ENCODE assay signal across 30 cellular contexts in the genomic region with DNA sequence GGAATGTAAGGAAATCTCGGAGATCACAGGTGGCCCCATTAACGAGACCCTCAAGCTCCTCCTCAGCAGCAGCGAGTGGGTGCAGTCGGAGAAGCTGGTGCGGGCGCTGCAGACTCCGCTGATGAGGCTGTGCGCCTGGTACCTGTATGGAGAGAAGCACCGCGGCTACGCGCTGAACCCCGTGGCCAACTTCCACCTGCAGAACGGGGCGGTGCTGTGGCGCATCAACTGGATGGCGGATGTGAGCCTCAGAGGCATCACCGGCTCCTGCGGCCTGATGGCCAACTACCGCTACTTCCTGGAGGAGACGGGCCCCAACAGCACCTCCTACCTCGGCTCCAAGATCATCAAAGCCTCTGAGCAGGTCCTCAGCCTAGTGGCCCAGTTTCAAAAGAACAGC. TPM values are rescaled to one million over a fixed set of nuclear protein-coding genes. Genes with fewer than 3 reads are reported as not detected.
"Had no signal": no experiment of that assay in that cellular context is flagged by ENCODE, and none has a peak within 500 bp of the region (broad histone marks: within the 10 kb centered on the region; RNA-seq: fewer than 3 reads in every experiment).

No MANE protein-coding gene starts in this region.

- H3K27ac ChIP-seq: colonic mucosa, esophagus muscularis mucosa, foreskin keratinocyte, gastroesophageal sphincter, heart left ventricle, psoas muscle, sigmoid colon, testis, tibial artery had no signal

- H3K4me3 Mint-ChIP-seq: dendritic cell treated with granulocyte-macrophage colony-stimulating factor and Interleukin-4, amounts not matched to agents 40 ng/mL and 50 ng/mL, for 4 days; memory B cell; natural killer cell; neural crest cell; stimulated activated memory B cell treated with anti-CD40 and anti-IgM and Interleukin-4, amounts not matched to agents 10 μg/mL and 1 μg/mL and 100 μg/mL, for 72 hours; type B pancreatic cell had no signal

- H3K4me1 Mint-ChIP-seq: memory B cell; neural crest cell; stimulated activated memory B cell treated with anti-CD40 and anti-IgM and Interleukin-4, amounts not matched to agents 10 μg/mL and 1 μg/mL and 100 μg/mL, for 72 hours had no signal

- FAIRE-seq: endothelial cell of umbilical vein, kidney had no signal

- H3K4me1 ChIP-seq: colonic mucosa, foreskin keratinocyte, sigmoid colon, testis, tibial artery had no signal

- H3K9me3 Mint-ChIP-seq: dendritic cell treated with granulocyte-macrophage colony-stimulating factor and Interleukin-4, amounts not matched to agents 40 ng/mL and 50 ng/mL, for 4 days; memory B cell; natural killer cell; stimulated activated memory B cell treated with anti-CD40 and anti-IgM and Interleukin-4, amounts not matched to agents 10 μg/mL and 1 μg/mL and 100 μg/mL, for 72 hours; type B pancreatic cell had no signal

- DNase-seq: colonic mucosa; effector CD8-positive, alpha-beta T cell; foreskin keratinocyte; hypothalamus; kidney; natural killer cell; psoas muscle; stimulated activated CD4-positive, alpha-beta T cell treated with anti-CD3 and anti-CD28 coated beads, Interleukin-2, amount 100 ng/mL, for 24 hours; stimulated activated CD4-positive, alpha-beta T cell treated with anti-CD3 and anti-CD28 coated beads, Interleukin-4, amount 100 ng/mL, for 24 hours; stimulated activated naive CD8-positive, alpha-beta T cell treated with anti-CD3 and anti-CD28 coated beads, Interleukin-15, Interleukin-2, amounts not matched to agents 100 U/mL and 50 U/mL, for 24 hours; testis; tibial artery had no signal

- H3K27me3 Mint-ChIP-seq: dendritic cell treated with granulocyte-macrophage colony-stimulating factor and Interleukin-4, amounts not matched to agents 40 ng/mL and 50 ng/mL, for 4 days; memory B cell; stimulated activated memory B cell treated with anti-CD40 and anti-IgM and Interleukin-4, amounts not matched to agents 10 μg/mL and 1 μg/mL and 100 μg/mL, for 72 hours; type B pancreatic cell had no signal

- H3K4me3 ChIP-seq: colonic mucosa, esophagus muscularis mucosa, gastroesophageal sphincter, heart left ventricle, lung, psoas muscle, sigmoid colon, testis, tibial artery had no signal

- H3K9me3 ChIP-seq: colonic mucosa, esophagus muscularis mucosa, gastroesophageal sphincter, heart left ventricle, psoas muscle, sigmoid colon, testis, tibial artery had no signal

- H3K27ac Mint-ChIP-seq: dendritic cell treated with granulocyte-macrophage colony-stimulating factor and Interleukin-4, amounts not matched to agents 40 ng/mL and 50 ng/mL, for 4 days; memory B cell; natural killer cell; stimulated activated memory B cell treated with anti-CD40 and anti-IgM and Interleukin-4, amounts not matched to agents 10 μg/mL and 1 μg/mL and 100 μg/mL, for 72 hours; type B pancreatic cell had no signal

- ATAC-seq: foreskin keratinocyte; gastroesophageal sphincter; heart left ventricle; left lobe of liver; natural killer cell; psoas muscle; right cardiac atrium; stimulated activated memory B cell treated with anti-CD40 and anti-IgM and Interleukin-4, amounts not matched to agents 10 μg/mL and 1 μg/mL and 100 μg/mL, for 72 hours; stimulated activated naive CD8-positive, alpha-beta T cell treated with anti-CD3 and anti-CD28 coated beads, Interleukin-15, Interleukin-2, amounts not matched to agents 100 U/mL and 50 U/mL, for 24 hours had no signal

- H3K27me3 ChIP-seq: colonic mucosa, esophagus muscularis mucosa, foreskin keratinocyte, gastroesophageal sphincter, heart left ventricle, sigmoid colon, testis, tibial artery had no signal

RNA-seq across cellular contexts. Expression of a gene that starts 53.0 kb away (rescaled TPM):
- total RNA-seq: epithelial cell of proximal tubule, esophagus muscularis mucosa, foreskin keratinocyte, mononuclear cell, osteocyte, psoas muscle, renal cortical epithelial cell, skeletal muscle tissue had no signal
- polyA plus RNA-seq: foreskin keratinocyte had no signal
